ENCODE assay signal across 19 cellular contexts in the genomic region with DNA sequence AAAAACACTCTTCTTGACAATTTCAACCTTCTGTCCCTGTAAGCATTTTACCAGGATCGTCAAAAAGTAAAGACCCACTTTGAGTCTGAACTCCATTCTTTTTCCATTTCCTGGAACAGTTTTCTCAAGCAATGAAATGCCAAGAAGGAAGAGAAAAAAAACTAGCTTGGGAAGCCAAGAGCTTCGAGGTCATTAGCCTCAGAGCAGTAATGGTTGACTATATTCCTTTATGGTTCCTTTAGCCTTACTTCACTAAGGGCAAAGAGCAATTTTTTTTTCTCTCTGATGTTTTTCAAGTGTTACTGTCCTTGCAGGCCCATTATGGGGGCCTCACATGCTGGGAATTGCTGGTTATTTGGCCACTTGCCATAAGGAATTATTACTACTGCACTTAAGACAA. TPM values are rescaled to one million over a fixed set of nuclear protein-coding genes. Genes with fewer than 3 reads are reported as not detected.
DNase-seq lines count a peak whose midpoint lies in the region; ATAC-seq, FAIRE-seq and TF ChIP-seq lines count a peak whose summit lies in the region.
"Had no signal": no experiment of that assay in that cellular context is flagged by ENCODE, and none has a peak within 500 bp of the region (broad histone marks: within the 10 kb centered on the region; RNA-seq: fewer than 3 reads in every experiment).

No MANE protein-coding gene starts in this region.

- intact Hi-C loops in HepG2 (cut with micrococcal nuclease; ENCODE audit: unreplicated experiment): no loop called here
- intact Hi-C loops in mucosa of descending colon (cut with DNase I, micrococcal nuclease): no loop called here

- H3K9me3 Mint-ChIP-seq in type B pancreatic cell: peaks cover 4% of the 10 kb centered on the region

- TF ChIP-seq EP300 in HepG2 (IDR thresholded peaks at IDR 0.05; ENCODE audit: low read depth in 2 of 2, low read length in 2 of 2) (no peak), HepG2 (CRISPR knock-in tag; IDR thresholded peaks at IDR 0.05; ENCODE audit: borderline replicate concordance) (no peak)

- H3K4me1 Mint-ChIP-seq in type B pancreatic cell (ENCODE audit: unreplicated experiment): peaks cover 34% of the 10 kb centered on the region

- H3K4me3 Mint-ChIP-seq in type B pancreatic cell: peak overlapping the region; percentile 21
- H3K4me3 Mint-ChIP-seq: CD8-positive, alpha-beta T cell had no signal

- H3K9me2 ChIP-seq in hepatocyte (replicated peaks; ENCODE audit: insufficient read depth): no peaks in the 10 kb centered on the region

- TF ChIP-seq CTCF in liver (IDR thresholded peaks at IDR 0.05; ENCODE audit: low read depth, low read length, missing input control) (no peak), HepG2 (CRISPR knock-in tag; IDR thresholded peaks at IDR 0.05) (no peak), hepatocyte (IDR thresholded peaks at IDR 0.05; ENCODE audit: poor library complexity) (no peak), mucosa of descending colon (IDR thresholded peaks at IDR 0.05) (no peak), type B pancreatic cell (conservative IDR thresholded peaks at IDR 0.05) (no peak)

- in situ Hi-C loops in HepG2 (cut with HindIII; ENCODE audit: extremely low pct_ligation_motif_present, low pct_unique_long_range_greater_than_20kb): no loop called here

- H3K9ac ChIP-seq in liver (ENCODE audit: low read depth in 1 of 2, low read length in 2 of 2): no peak overlapping the region
- H3K9ac ChIP-seq in HepG2 (ENCODE audit: insufficient read depth, low read depth, low read length): no peak overlapping the region
- H3K9ac ChIP-seq: BLaER1, GM23248 had no signal

- WGBS in liver: 72% methylated on average over 2 of the region's 2 CpGs
- 23% methylated on average over 2 of the region's 2 CpGs for WGBS in HepG2 (ENCODE audit: low lambda C conversion rate)
- 60% methylated on average over 2 of the region's 2 CpGs for WGBS in hepatocyte (ENCODE audit: low lambda C conversion rate, missing lambda C conversion rate)

- TF ChIP-seq RAD21 in liver (IDR thresholded peaks at IDR 0.05) (no peak), HepG2 (CRISPR knock-in tag; IDR thresholded peaks at IDR 0.05) (no peak)

- FAIRE-seq in HepG2 (lab: Jason Lieb, UNC): no peak
- FAIRE-seq: GM12878, HTR-8/SVneo had no signal

- H3K4me2 ChIP-seq in HepG2 (ENCODE audit: low read depth, low read length): no peak overlapping the region
- no peak overlapping the region for H3K4me2 ChIP-seq in hepatocyte
- H3K4me2 ChIP-seq: BLaER1 had no signal

- H3K27me3 Mint-ChIP-seq in type B pancreatic cell: peaks cover 3% of the 10 kb centered on the region

- no peak overlapping the region for H3K4me3 ChIP-seq in liver (ENCODE audit: low read depth in 1 of 3, low read length in 3 of 3)
- H3K4me3 ChIP-seq in HepG2 (replicated peaks in 1 of 3; ENCODE audit: insufficient read depth in 1 of 3, low read depth in 2 of 3, low read length in 3 of 3): no peak overlapping the region
- H3K4me3 ChIP-seq in hepatocyte: no peak overlapping the region
- H3K4me3 ChIP-seq in mucosa of descending colon: no peak overlapping the region
- H3K4me3 ChIP-seq: BLaER1, GM12878, GM23248 had no signal

- POLR2A ChIA-PET in HepG2 (lab: Yijun Ruan, JAX): no interaction called here

- H2AFZ ChIP-seq in HepG2 (ENCODE audit: low read length): no peak overlapping the region
- no peak overlapping the region for H2AFZ ChIP-seq in hepatocyte
- H2AFZ ChIP-seq: GM23248 had no signal

- no peaks in the 10 kb centered on the region for H3K79me2 ChIP-seq in HepG2 (ENCODE audit: insufficient read depth, low read length)
- peaks cover 77% of the 10 kb centered on the region for H3K79me2 ChIP-seq in hepatocyte

- H3K27ac Mint-ChIP-seq in type B pancreatic cell: no peak overlapping the region
- H3K27ac Mint-ChIP-seq: CD8-positive, alpha-beta T cell had no signal

- no TSS peak for BruUV-seq in HepG2 (replicated peaks; lab: Mats Ljungman, UMichigan)

- no peak for TF ChIP-seq POLR2A in HepG2 (IDR thresholded peaks at IDR 0.05; ENCODE audit: insufficient read depth in 1 of 2, low read depth in 2 of 2, low read length in 2 of 2)

- DNase-seq in HepG2 (ENCODE audit: low spot score) (no peak), hepatocyte (ENCODE audit: low spot score) (no peak), mucosa of descending colon (no peak), type B pancreatic cell (ENCODE audit: extremely low spot score, unreplicated experiment) (no peak), Kasumi-1 (lab: John Stamatoyannopoulos, UW) (no peak)
- no peak for DNase-seq in stimulated activated CD4-positive, alpha-beta T cell treated with anti-CD3 and anti-CD28 coated beads, Interleukin-15, amount 100 ng/mL, for 24 hours
- DNase-seq: 8988T; Calu3; CD8-positive, alpha-beta T cell; DMS53; DND-41; EL; GM23248; HCEC 1CT had no signal

- H3K9me3 ChIP-seq in liver (ENCODE audit: control insufficient read depth in 4 of 4, low read length in 3 of 4) (peaks cover 0 to 2% (median 0%) of the 10 kb centered on the region in 4 donors), HepG2 (ENCODE audit: low read length) (no peaks in the 10 kb centered on the region), hepatocyte (ENCODE audit: low read depth) (no peaks in the 10 kb centered on the region), mucosa of descending colon (no peaks in the 10 kb centered on the region)

- no peak for ATAC-seq in HepG2
- peak; percentile 27 for ATAC-seq in mucosa of descending colon
- ATAC-seq in GM21723 (IDR thresholded peaks at IDR 0.05; ENCODE audit: unreplicated experiment): no peak
- ATAC-seq: CD8-positive, alpha-beta T cell; GM12878 had no signal

- peaks cover 20% of the 10 kb centered on the region for H3K36me3 Mint-ChIP-seq in type B pancreatic cell
- H3K36me3 Mint-ChIP-seq: CD8-positive, alpha-beta T cell had no signal

- H3K27me3 ChIP-seq in liver (ENCODE audit: control insufficient read depth in 4 of 4, insufficient read depth in 4 of 4, low read length in 3 of 4) (peaks cover 0 to 5% (median 1%) of the 10 kb centered on the region in 4 donors), HepG2 (ENCODE audit: control insufficient read depth in 1 of 2, insufficient read depth in 2 of 2, low read length in 2 of 2) (peaks cover 2 to 12% of the 10 kb centered on the region in 2 experiments; a peak in 3 of 5 replicates), hepatocyte (no peaks in the 10 kb centered on the region)
- H3K27me3 ChIP-seq: BLaER1 had no signal

- H3K36me3 ChIP-seq in liver (ENCODE audit: control insufficient read depth in 4 of 4, insufficient read depth in 3 of 4, low read depth in 1 of 4, low read length in 3 of 4): no peaks in the 10 kb centered on the region
- no peaks in the 10 kb centered on the region for H3K36me3 ChIP-seq in HepG2 (replicated peaks in 1 of 2; ENCODE audit: control insufficient read depth in 1 of 2, insufficient read depth in 2 of 2, low read length in 2 of 2)
- no peaks in the 10 kb centered on the region for H3K36me3 ChIP-seq in hepatocyte (replicated peaks; ENCODE audit: insufficient read depth, low read depth)
- H3K36me3 ChIP-seq in mucosa of descending colon (ENCODE audit: low read depth): no peaks in the 10 kb centered on the region
- H3K36me3 ChIP-seq: BLaER1 had no signal

- no peak overlapping the region for H3K27ac ChIP-seq in liver (ENCODE audit: low read depth in 1 of 2, low read length in 2 of 2)
- no peak overlapping the region for H3K27ac ChIP-seq in HepG2 (ENCODE audit: extremely low read length, insufficient read depth, low read length)
- peak overlapping the region; percentile 72 for H3K27ac ChIP-seq in hepatocyte
- H3K27ac ChIP-seq: BLaER1, GM23248 had no signal

- H4K20me1 ChIP-seq in HepG2 (ENCODE audit: insufficient read depth, low read length) (no peaks in the 10 kb centered on the region), hepatocyte (ENCODE audit: insufficient read depth, poor library complexity, severe bottlenecking) (peaks cover 2% of the 10 kb centered on the region)
- H4K20me1 ChIP-seq: BLaER1 had no signal

- CTCF ChIA-PET in HepG2 (lab: Yijun Ruan, JAX; ENCODE audit: low intra/inter-chr PET ratio, low total read pairs): no interaction called here

- H3K4me1 ChIP-seq in liver (ENCODE audit: control insufficient read depth in 4 of 4, insufficient read depth in 4 of 4, low read length in 3 of 4): peaks cover 0 to 4% (median 1%) of the 10 kb centered on the region in 4 donors
- H3K4me1 ChIP-seq in HepG2 (ENCODE audit: insufficient read depth, low read length): no peaks in the 10 kb centered on the region
- H3K4me1 ChIP-seq in hepatocyte (ENCODE audit: insufficient read depth): peaks cover 20% of the 10 kb centered on the region
- no peaks in the 10 kb centered on the region for H3K4me1 ChIP-seq in mucosa of descending colon (ENCODE audit: low read depth)
- H3K4me1 ChIP-seq: BLaER1 had no signal

TF ChIP-seq in liver, 16 proteins besides CTCF, POLR2A, EP300 and RAD21 (continues in another document):
- no peak for TF ChIP-seq HNF4A (conservative IDR thresholded peaks at IDR 0.05)

RNA-seq across cellular contexts. Expression of a gene that starts 37.2 kb away (rescaled TPM):
- total RNA-seq in liver (under 1 TPM; 0.09 to 0.67 TPM), HepG2 (2016; rRNA removed; fragmentation: Illumina TruSeq; extraction: Trizol) (not detected in 2 replicates), hepatocyte (16.5 and 20.7 TPM in 2 replicates), mucosa of descending colon (100 to 1,000 TPM in 1 of 3 donors, 10 to 100 TPM in 1, 1 to 10 TPM in 1; 8.2 to 192 (median 12.0) TPM), type B pancreatic cell (ENCODE audit: low replicate concordance) (7.6 and 80.9 TPM in 2 replicates)
- polyA plus RNA-seq in liver (under 1 TPM; 0.07 TPM), HepG2 (2011; rRNA removed) (not detected in 2 replicates), hepatocyte (19.3 and 25.3 TPM in 2 replicates)
- total RNA-seq in HepG2 (2016; cell fraction: cytosol; rRNA removed; fragmentation: Illumina TruSeq; extraction: Trizol; ENCODE audit: low read depth): not detected in 2 replicates
- not detected in 2 replicates for total RNA-seq in HepG2 (2016; cell fraction: insoluble cytoplasmic fraction; rRNA removed; fragmentation: Illumina TruSeq; extraction: Trizol)
- not detected in 2 replicates for total RNA-seq in HepG2 (2016; cell fraction: membrane; rRNA removed; fragmentation: Illumina TruSeq; extraction: Trizol)
- total RNA-seq in HepG2 (2016; cell fraction: nucleus; rRNA removed; fragmentation: Illumina TruSeq; extraction: Trizol): not detected in 2 replicates
- not detected in 2 replicates for polyA plus RNA-seq in HepG2 (2011; cell fraction: cytosol; rRNA removed)
- polyA plus RNA-seq in HepG2 (2011; cell fraction: nucleus; rRNA removed): not detected in 2 replicates
- not detected in 2 replicates for polyA plus RNA-seq in HepG2 (2012)
- polyA plus RNA-seq in HepG2 (2016; cell fraction: cytosol; fragmentation: Illumina TruSeq; extraction: Trizol; ENCODE audit: low read depth): not detected in 2 replicates
- polyA plus RNA-seq in HepG2 (2016; cell fraction: insoluble cytoplasmic fraction; fragmentation: Illumina TruSeq; extraction: Trizol; ENCODE audit: low read depth): not detected in 2 replicates
- polyA plus RNA-seq in HepG2 (2016; cell fraction: membrane; fragmentation: Illumina TruSeq; extraction: Trizol; ENCODE audit: low read depth): not detected in 2 replicates
- polyA plus RNA-seq in HepG2 (2016; cell fraction: nucleus; fragmentation: Illumina TruSeq; extraction: Trizol; ENCODE audit: insufficient read depth, low read depth): not detected in 2 replicates
- 4.4 TPM in 1 of 2 replicates, not detected in the other for polyA minus RNA-seq in HepG2 (2011; rRNA and poly(A)+ RNA removed; ENCODE audit: low replicate concordance)
- not detected in 2 replicates for polyA minus RNA-seq in HepG2 (2011; cell fraction: cytosol; rRNA and poly(A)+ RNA removed)
- not detected in 2 replicates for polyA minus RNA-seq in HepG2 (2011; cell fraction: nucleus; rRNA and poly(A)+ RNA removed)
- total RNA-seq: Calu3 had no signal
